ENCODE assay signal across 23 cellular contexts in the genomic region with DNA sequence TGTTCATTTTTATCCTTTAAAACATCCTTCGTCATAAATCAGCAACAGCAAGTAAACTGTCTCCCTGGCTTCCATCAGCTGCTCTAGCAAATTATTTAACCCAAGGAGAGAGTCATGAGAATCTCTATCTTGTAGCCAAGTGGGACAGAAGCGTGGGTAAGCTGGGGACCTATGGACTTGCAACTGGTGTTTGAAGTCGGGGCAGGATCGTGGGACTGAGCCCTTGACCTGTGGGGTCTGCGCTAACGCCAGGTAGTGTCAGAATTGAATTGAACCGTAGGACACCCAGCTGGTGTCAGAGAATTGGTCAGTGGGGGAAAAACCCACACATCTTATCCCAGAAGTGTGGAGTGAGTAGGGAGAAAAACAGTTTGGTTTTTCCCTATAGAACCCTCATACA.
"Had no signal": no experiment of that assay in that cellular context is flagged by ENCODE, and none has a peak within 500 bp of the region (broad histone marks: within the 10 kb centered on the region; RNA-seq: fewer than 3 reads in every experiment).

No MANE protein-coding gene starts in this region.

- H3K36me3 ChIP-seq: colonic mucosa had no signal

- H3K4me1 ChIP-seq: colonic mucosa, left lung, lower lobe of right lung had no signal

- H3K27me3 ChIP-seq: colonic mucosa, esophagus squamous epithelium, gastrocnemius medialis, heart right ventricle, left lung had no signal

- H3K9me3 ChIP-seq: colonic mucosa, esophagus squamous epithelium, gastrocnemius medialis, heart right ventricle, left lung, lower lobe of right lung, mucosa of descending colon had no signal

- H3K4me3 ChIP-seq: colonic mucosa, esophagus squamous epithelium, gastrocnemius medialis, heart right ventricle, left lung, lower lobe of right lung, mucosa of descending colon had no signal

- H3K4me1 Mint-ChIP-seq: mesothelial cell of epicardium had no signal

- H3K27ac Mint-ChIP-seq: dendritic cell treated with granulocyte-macrophage colony-stimulating factor and Interleukin-4, amounts not matched to agents 40 ng/mL and 50 ng/mL, for 4 days; effector memory CD8-positive, alpha-beta T cell; endodermal cell; mesothelial cell of epicardium had no signal

- H3K27ac ChIP-seq: colonic mucosa, epithelial cell of prostate, gastrocnemius medialis, heart right ventricle, left lung, lower lobe of right lung had no signal

- H3K4me3 Mint-ChIP-seq: dendritic cell treated with granulocyte-macrophage colony-stimulating factor and Interleukin-4, amounts not matched to agents 40 ng/mL and 50 ng/mL, for 4 days; effector memory CD8-positive, alpha-beta T cell; endodermal cell; mesothelial cell of epicardium had no signal

- ATAC-seq: effector memory CD8-positive, alpha-beta T cell; esophagus mucosa; gastrocnemius medialis; left cardiac atrium; left lung; lower lobe of right lung; mucosa of descending colon had no signal

- H3K27me3 Mint-ChIP-seq: dendritic cell treated with granulocyte-macrophage colony-stimulating factor and Interleukin-4, amounts not matched to agents 40 ng/mL and 50 ng/mL, for 4 days; effector memory CD8-positive, alpha-beta T cell had no signal

- H3K9me3 Mint-ChIP-seq: dendritic cell treated with granulocyte-macrophage colony-stimulating factor and Interleukin-4, amounts not matched to agents 40 ng/mL and 50 ng/mL, for 4 days; effector memory CD8-positive, alpha-beta T cell; endodermal cell; mesothelial cell of epicardium had no signal

- DNase-seq: colonic mucosa; cortex of kidney; effector CD8-positive, alpha-beta T cell; effector memory CD8-positive, alpha-beta T cell; endodermal cell; erythroblast; esophagus squamous epithelium; foreskin fibroblast; foreskin melanocyte; gastrocnemius medialis; glutamatergic neuron; head of caudate nucleus; hippocampal formation; left cardiac atrium; left lung; lower lobe of right lung; mesenchymal stem cell; mucosa of descending colon had no signal
